In genomic region chr4:182994171-182994570, GRCh38 we compare ENCODE assay signal across 2 cellular contexts.
A peak's percentile ranks its signal among the peaks of the same experiment; 100 is the strongest.
TF ChIP-seq lines count a peak whose summit lies in the region.

No MANE protein-coding gene starts in this region.

TF ChIP-seq in HepG2, 621 proteins besides CTCF, POLR2A, EP300 and RAD21 (continued from another document):
- TF ChIP-seq ZNF160 (CRISPR knock-in tag; IDR thresholded peaks at IDR 0.05): peak; percentile 91; the same call in 1 of the 2 replicates

TF ChIP-seq in K562, 482 proteins besides CTCF, POLR2A, EP300 and RAD21 (continued from another document):
- TF ChIP-seq ZNF766 (CRISPR knock-in tag; conservative IDR thresholded peaks at IDR 0.05) (peak; percentile 76; the same call in 1 of the 2 replicates), FOXP4 (CRISPR knock-in tag; IDR thresholded peaks at IDR 0.05; ENCODE audit: borderline replicate concordance) (no peak), TRIM28 (IDR thresholded peaks at IDR 0.05) (peak; percentile 82; the same call in 1 of the 2 replicates)
TF ChIP-seq in K562: peak in this region for 4.
